In genomic region chr2:32067549-32067948, GRCh38 we compare ENCODE assay signal across 31 cellular contexts.
"Had no signal": no experiment of that assay in that cellular context is flagged by ENCODE, and none has a peak within 500 bp of the region (broad histone marks: within the 10 kb centered on the region; RNA-seq: fewer than 3 reads in every experiment).

No MANE protein-coding gene starts in this region.

- H3K27ac ChIP-seq: ascending aorta, Peyer's patch, RWPE1, VCaP had no signal

- DNase-seq: activated B cell treated with CpG ODN at 0.5 μM for 24 hours; activated CD4-positive, alpha-beta memory T cell treated with anti-CD3 and anti-CD28 coated beads for 36 hours; activated CD4-positive, alpha-beta T cell treated with anti-CD3 and anti-CD28 coated beads for 4 hours; activated CD4-positive, alpha-beta T cell treated with anti-CD3 and anti-CD28 coated beads, Interleukin-2, amount 50 U/mL, for 1 hour; activated CD4-positive, CD25-positive, alpha-beta regulatory T cell treated with anti-CD3 and anti-CD28 coated beads, Interleukin-2, amount 50 U/mL, for 72 hours; activated CD8-positive, alpha-beta memory T cell treated with anti-CD3 and anti-CD28 coated beads, Interleukin-2, amount 50 U/mL, for 4 hours; activated effector memory CD4-positive, alpha-beta T cell treated with Interleukin-2 at 50 U/mL for 16 hours; activated naive CD4-positive, alpha-beta T cell treated with anti-CD3 and anti-CD28 coated beads, Interleukin-2, amount 10 ng/mL, durations not matched to agents 7 days and 5 days; activated naive CD8-positive, alpha-beta T cell treated with anti-CD3 and anti-CD28 coated beads, Interleukin-2, amount 50 U/mL, for 24 hours; activated T-cell treated with anti-CD3 and anti-CD28 coated beads for 4 hours; activated T-cell treated with anti-CD3 and anti-CD28 coated beads, Interleukin-2, amount 50 U/mL, for 4 hours; amygdala; caudate nucleus; cerebellar nuclear complex; NCI-H1105; NCI-H1417 treated with DMSO at 0.1 percent for 48 hours; NCI-H1930; NCI-H2081 treated with DMSO at 0.1 percent for 48 hours; NCI-H345; NCI-H524 treated with DMSO at 0.1 percent for 48 hours; PC-3; Peyer's patch; SIG-M5; T-helper 1 cell; T-helper 2 cell; T-helper 9 cell had no signal

- H3K9me3 ChIP-seq: ascending aorta, Peyer's patch had no signal

- ATAC-seq: activated naive CD8-positive, alpha-beta T cell treated with anti-CD3 and anti-CD28 coated beads, Interleukin-2, amount 50 U/mL, for 24 hours; activated T-cell treated with anti-CD3 and anti-CD28 coated beads, Interleukin-2, amount 50 U/mL, for 4 hours; PC-3; Right ventricle myocardium inferior; SK-N-SH treated with all-trans-retinoic acid at 6 μM for 48 hours had no signal

- H3K4me3 ChIP-seq: ascending aorta, Peyer's patch had no signal

- H3K27me3 ChIP-seq: ascending aorta, Peyer's patch had no signal

- H3K36me3 ChIP-seq: ascending aorta had no signal
